Comparison of ENCODE assay signal across 8 cellular contexts in genomic region chr14:21039585-21040369, GRCh38. TPM values are rescaled to one million over a fixed set of nuclear protein-coding genes. Genes with fewer than 3 reads are reported as not detected.
DNase-seq lines count a peak whose midpoint lies in the region; ATAC-seq and TF ChIP-seq lines count a peak whose summit lies in the region.

No MANE protein-coding gene starts in this region.

- peak overlapping the region in 1 of 2 donors; percentile 12 for H3K4me3 ChIP-seq in ascending aorta
- no peak overlapping the region for H3K4me3 ChIP-seq in right atrium auricular region

- H3K36me3 ChIP-seq in ascending aorta = no peaks in the 10 kb centered on the region
- no peaks in the 10 kb centered on the region for H3K36me3 ChIP-seq in right atrium auricular region

- intact Hi-C loops in ascending aorta (cut with DNase I) = loop anchor here (1.0 to 5.0 kb wide), 3 partner anchors 13 to 182 kb away; no protein-coding TSS in a partner anchor

- H3K4me1 ChIP-seq in ascending aorta (peaks cover 5 to 16% of the 10 kb centered on the region in 2 donors), right atrium auricular region (peaks cover 0 to 43% of the 10 kb centered on the region in 2 donors)

- H3K27me3 ChIP-seq in ascending aorta (no peaks in the 10 kb centered on the region), right atrium auricular region (no peaks in the 10 kb centered on the region)

- DNase-seq in C1 segment of cervical spinal cord (lab: John Stamatoyannopoulos, UW) (peak in 11 of 14 donors; percentile 12 to 56 (median 39)), NCI-H460 (ENCODE audit: extremely low read depth, low read depth) (peak; percentile 64), ascending aorta (ENCODE audit: low spot score in 2 of 2) (no peak), right atrium auricular region (ENCODE audit: low spot score) (no peak), renal cortical epithelial cell (ENCODE audit: low read depth) (peak; percentile 61)

- ATAC-seq in GM18511 (IDR thresholded peaks at IDR 0.05; ENCODE audit: unreplicated experiment) (peak; percentile 51), GM21515 (IDR thresholded peaks at IDR 0.05; ENCODE audit: unreplicated experiment) (no peak), HG03520 (IDR thresholded peaks at IDR 0.05; ENCODE audit: unreplicated experiment) (no peak)

- H3K27ac ChIP-seq in ascending aorta = peak overlapping the region; percentile 67 to 80
- H3K27ac ChIP-seq in right atrium auricular region = peak overlapping the region; percentile 67 to 80

- H3K9me3 ChIP-seq in ascending aorta = no peaks in the 10 kb centered on the region
- no peaks in the 10 kb centered on the region for H3K9me3 ChIP-seq in right atrium auricular region

- TF ChIP-seq CTCF in ascending aorta (IDR thresholded peaks at IDR 0.05) (peak; percentile 68 to 82 (median 73)), right atrium auricular region (IDR thresholded peaks at IDR 0.05) (peak; percentile 46 to 83)

RNA-seq across cellular contexts. Expression of gene RNASE7, which starts 2.4 kb away (rescaled TPM):
- not detected in 2 replicates for total RNA-seq in NCI-H460 (2014; rRNA removed; shearing (Covaris generic))
- polyA plus RNA-seq in NCI-H460 (2014; cell fraction: nucleus; rRNA removed) = not detected in 2 replicates
- not detected for total RNA-seq in ascending aorta
- not detected for total RNA-seq in right atrium auricular region
- not detected in 2 replicates for total RNA-seq in renal cortical epithelial cell

RNA-seq across cellular contexts. Expression of gene RNASE13, which starts 5.2 kb away (rescaled TPM):
- total RNA-seq in NCI-H460 (2014; rRNA removed; shearing (Covaris generic)) = not detected in 2 replicates
- polyA plus RNA-seq in NCI-H460 (2014; cell fraction: nucleus; rRNA removed) = not detected in 2 replicates
- total RNA-seq in ascending aorta (not detected), right atrium auricular region (not detected), renal cortical epithelial cell (not detected in 2 replicates)

RNA-seq across cellular contexts. Expression of gene TPPP2, which starts 9.8 kb away (rescaled TPM):
- not detected in 2 replicates for total RNA-seq in NCI-H460 (2014; rRNA removed; shearing (Covaris generic))
- polyA plus RNA-seq in NCI-H460 (2014; cell fraction: nucleus; rRNA removed) = not detected in 2 replicates
- total RNA-seq in ascending aorta (not detected), right atrium auricular region (under 1 TPM in 1 of 2 donors, not detected in 1; 0.86 TPM), renal cortical epithelial cell (not detected in 2 replicates)

RNA-seq across cellular contexts. Expression of gene NDRG2, which starts 14.9 kb away (rescaled TPM):
- total RNA-seq in NCI-H460 (2014; rRNA removed; shearing (Covaris generic)) = 3.4 and 5.0 TPM in 2 replicates
- polyA plus RNA-seq in NCI-H460 (2014; cell fraction: nucleus; rRNA removed) = 13.1 and 23.4 TPM in 2 replicates
- total RNA-seq in ascending aorta (216 TPM), right atrium auricular region (100 to 1,000 TPM; 335 to 360 TPM), renal cortical epithelial cell (0.35 and 4.6 TPM in 2 replicates)

RNA-seq across cellular contexts. Expression of gene RNASE8, which starts 17.8 kb away (rescaled TPM):
- not detected in 2 replicates for total RNA-seq in NCI-H460 (2014; rRNA removed; shearing (Covaris generic))
- polyA plus RNA-seq in NCI-H460 (2014; cell fraction: nucleus; rRNA removed) = not detected in 2 replicates
- not detected for total RNA-seq in ascending aorta
- not detected for total RNA-seq in right atrium auricular region
- total RNA-seq in renal cortical epithelial cell = not detected in 2 replicates

Comparison
In these comparisons a context has a peak if more than half of its experiments do, and no peak if none do; other contexts are left out.
1. DNase-seq: peak in C1 segment of cervical spinal cord (11 of 14), NCI-H460 (single experiment) and renal cortical epithelial cell (single experiment); none in ascending aorta (0 of 2) and right atrium auricular region (single experiment).